Comparison of ENCODE assay signal across 33 cellular contexts in genomic region chr2:181384923-181385322, GRCh38.
"Had no signal": no experiment of that assay in that cellular context is flagged by ENCODE, and none has a peak within 500 bp of the region (broad histone marks: within the 10 kb centered on the region; RNA-seq: fewer than 3 reads in every experiment).

No MANE protein-coding gene starts in this region.

- H3K36me3 ChIP-seq: adrenal gland, ascending aorta, brain microvascular endothelial cell, breast epithelium, cardiac muscle cell, colonic mucosa had no signal

- H3K4me1 ChIP-seq: adrenal gland, ascending aorta, body of pancreas, breast epithelium, colonic mucosa had no signal

- ATAC-seq: activated naive CD4-positive, alpha-beta T cell treated with anti-CD3 and anti-CD28 coated beads, Interleukin-2, amount 50 U/mL, for 72 hours; activated naive CD8-positive, alpha-beta T cell treated with anti-CD3 and anti-CD28 coated beads, Interleukin-2, amount 50 U/mL, for 24 hours; activated T-cell treated with anti-CD3 and anti-CD28 coated beads, Interleukin-2, amount 50 U/mL, for 4 hours; activated T-cell treated with anti-CD3 and anti-CD28 coated beads, Interleukin-2, amount 50 U/mL, for 72 hours; activated T-helper 17 cell treated with anti-CD3 and anti-CD28 coated beads, Interleukin-2, amount 50 U/mL, for 72 hours; body of pancreas had no signal

- DNase-seq: activated effector memory CD4-positive, alpha-beta T cell treated with anti-CD3 and anti-CD28 coated beads, Interleukin-2, amount 50 U/mL, for 16 hours; activated effector memory CD4-positive, alpha-beta T cell treated with Interleukin-2 at 50 U/mL for 16 hours; activated gamma-delta T cell; activated gamma-delta T cell treated with Interleukin-2 at 50 U/mL for 16 hours; activated naive CD4-positive, alpha-beta T cell; activated naive CD4-positive, alpha-beta T cell treated with anti-CD3 and anti-CD28 coated beads for 36 hours; activated naive CD4-positive, alpha-beta T cell treated with anti-CD3 and anti-CD28 coated beads, Interleukin-2, amount 10 ng/mL, durations not matched to agents 7 days and 5 days; activated naive CD4-positive, alpha-beta T cell treated with anti-CD3 and anti-CD28 coated beads, Interleukin-2, amount 50 U/mL, for 16 hours; activated naive CD4-positive, alpha-beta T cell treated with Interleukin-2 at 50 U/mL for 16 hours; activated naive CD8-positive, alpha-beta T cell treated with anti-CD3 and anti-CD28 coated beads for 36 hours; activated naive CD8-positive, alpha-beta T cell treated with anti-CD3 and anti-CD28 coated beads, Interleukin-2, amount 10 ng/mL, durations not matched to agents 7 days and 5 days; activated naive CD8-positive, alpha-beta T cell treated with anti-CD3 and anti-CD28 coated beads, Interleukin-2, amount 50 U/mL, for 24 hours; activated T-cell treated with anti-CD3 and anti-CD28 coated beads, Interleukin-2, amount 50 U/mL, for 24 hours; activated T-cell treated with anti-CD3 and anti-CD28 coated beads, Interleukin-2, amount 50 U/mL, for 4 hours; activated T-cell treated with anti-CD3 and anti-CD28 coated beads, Interleukin-2, amount 50 U/mL, for 48 hours; activated T-cell treated with anti-CD3 and anti-CD28 coated beads, Interleukin-2, amount 50 U/mL, for 72 hours; adrenal gland; amniotic stem cell; amygdala; anterior cingulate cortex; body of pancreas; brain microvascular endothelial cell; caudate nucleus; central memory CD4-positive, alpha-beta T cell; cerebellar nuclear complex; colonic mucosa had no signal

- H3K9me3 ChIP-seq: adrenal gland, ascending aorta, body of pancreas, colonic mucosa had no signal

- H3K4me3 ChIP-seq: adrenal gland, ascending aorta, body of pancreas, breast epithelium, cardiac muscle cell, colonic mucosa had no signal

- H3K27me3 ChIP-seq: adrenal gland, ascending aorta, body of pancreas, brain microvascular endothelial cell, breast epithelium, cardiac muscle cell, colonic mucosa had no signal

- FAIRE-seq: astrocyte, colon had no signal

- H3K27ac ChIP-seq: adrenal gland, ascending aorta, body of pancreas, brain microvascular endothelial cell, breast epithelium, cardiac muscle cell, colonic mucosa had no signal
